In genomic region chr3:180306691-180307090, GRCh38 we compare ENCODE assay signal across 13 cellular contexts.
DNase-seq lines count a peak whose midpoint lies in the region; ATAC-seq and TF ChIP-seq lines count a peak whose summit lies in the region.
"Had no signal": no experiment of that assay in that cellular context is flagged by ENCODE, and none has a peak within 500 bp of the region (broad histone marks: within the 10 kb centered on the region; RNA-seq: fewer than 3 reads in every experiment).

No MANE protein-coding gene starts in this region.

- H3K4me1 Mint-ChIP-seq in endothelial cell (ENCODE audit: unreplicated experiment), result peaks cover 2% of the 10 kb centered on the region

- H3K36me3 Mint-ChIP-seq in endothelial cell (ENCODE audit: low read depth, unreplicated experiment), result no peaks in the 10 kb centered on the region

- TF ChIP-seq POLR2A in GM18505 (IDR thresholded peaks at IDR 0.05; ENCODE audit: borderline replicate concordance, extremely low read depth, insufficient read depth, insufficient read length), result no peak

- H3K9me3 Mint-ChIP-seq in endothelial cell (ENCODE audit: unreplicated experiment), result no peaks in the 10 kb centered on the region

- no peaks in the 10 kb centered on the region for H3K4me1 ChIP-seq in A673 (ENCODE audit: insufficient read depth, low read length, poor library complexity, severe bottlenecking)
- H3K4me1 ChIP-seq: BE2C had no signal

- intact Hi-C loops in A673 (cut with micrococcal nuclease; ENCODE audit: unreplicated experiment), result no loop called here

- H3K27ac Mint-ChIP-seq in endothelial cell (ENCODE audit: unreplicated experiment), result no peak overlapping the region

- BruUV-seq in A673 (replicated peaks; lab: Mats Ljungman, UMichigan), result no TSS peak

- ATAC-seq in GM18858 (IDR thresholded peaks at IDR 0.05; ENCODE audit: unreplicated experiment), result no peak
- no peak for ATAC-seq in GM18505 (IDR thresholded peaks at IDR 0.05; ENCODE audit: unreplicated experiment)
- ATAC-seq in GM21447 (IDR thresholded peaks at IDR 0.05; ENCODE audit: unreplicated experiment), result no peak

- peaks cover 6% of the 10 kb centered on the region for H3K27me3 ChIP-seq in A673 (replicated peaks; ENCODE audit: insufficient read depth, low read depth, low read length, poor library complexity)
- H3K27me3 ChIP-seq: BE2C had no signal

- in situ Hi-C loops in SK-MEL-5 (cut with HindIII; ENCODE audit: low pct_unique_long_range_greater_than_20kb, low sequenced_read_pairs), result no loop called here

- H3K27me3 Mint-ChIP-seq in endothelial cell (ENCODE audit: unreplicated experiment), result no peaks in the 10 kb centered on the region

- POLR2A ChIA-PET in A673 (lab: Charles Lee; ENCODE audit: low non-redundant PET), result no interaction called here

- TF ChIP-seq CTCF in A673 (conservative IDR thresholded peaks at IDR 0.05; ENCODE audit: low read depth, low read length) (no peak), endothelial cell (IDR thresholded peaks at IDR 0.05; ENCODE audit: unreplicated experiment) (no peak)

- no peak overlapping the region for H3K4me3 Mint-ChIP-seq in endothelial cell (ENCODE audit: unreplicated experiment)

- no peak overlapping the region for H3K27ac ChIP-seq in A673 (ENCODE audit: low read depth, low read length, poor library complexity, severe bottlenecking)
- H3K27ac ChIP-seq: VCaP had no signal

- peak; percentile 3 for DNase-seq in A673 (ENCODE audit: low spot score)
- DNase-seq in H4 (ENCODE audit: low spot score), result peak; percentile 11
- peak; percentile 55 for DNase-seq in SK-MEL-5 (ENCODE audit: low read depth, low spot score)
- peak; percentile 2 for DNase-seq in iris pigment epithelial cell (ENCODE audit: low read depth)
- DNase-seq in endothelial cell (ENCODE audit: low spot score), result no peak
- DNase-seq: aorta, BE2C, GF-D8, NCI-H1694 treated with DMSO at 0.1 percent for 48 hours had no signal

- no peaks in the 10 kb centered on the region for H3K9me3 ChIP-seq in A673 (ENCODE audit: low read depth, low read length, poor library complexity, severe bottlenecking)
- H3K9me3 ChIP-seq: BE2C had no signal

- H3K36me3 ChIP-seq in A673 (ENCODE audit: insufficient read depth, low read length, poor library complexity, severe bottlenecking), result no peaks in the 10 kb centered on the region
- H3K36me3 ChIP-seq: BE2C had no signal

- CTCF ChIA-PET in A673 (lab: Charles Lee), result no interaction called here

- H3K4me3 ChIP-seq in A673 (ENCODE audit: low read depth, low read length, poor library complexity, severe bottlenecking), result no peak overlapping the region
